8 cellular contexts compared by ENCODE assay signal in genomic region chr19:15452111-15453047, GRCh38. TPM values are rescaled to one million over a fixed set of nuclear protein-coding genes. Genes with fewer than 3 reads are reported as not detected.
DNase-seq lines count a peak whose midpoint lies in the region; ATAC-seq lines count a peak whose summit lies in the region.
"Had no signal": no experiment of that assay in that cellular context is flagged by ENCODE, and none has a peak within 500 bp of the region (broad histone marks: within the 10 kb centered on the region; RNA-seq: fewer than 3 reads in every experiment).

No MANE protein-coding gene starts in this region.

- H3K4me3 ChIP-seq in right cardiac atrium (ENCODE audit: low read length): peak overlapping the region; percentile 26

- WGBS in right cardiac atrium: 11% methylated on average over 37 of the region's 37 CpGs

- H3K4me1 ChIP-seq in right cardiac atrium (ENCODE audit: control insufficient read depth, insufficient read depth, low read length): peaks cover 4% of the 10 kb centered on the region

- H3K27me3 ChIP-seq in right cardiac atrium (ENCODE audit: control insufficient read depth, insufficient read depth): no peaks in the 10 kb centered on the region

- peak; percentile 78 to 86 for ATAC-seq in right cardiac atrium

- no peaks in the 10 kb centered on the region for H3K9me3 ChIP-seq in right cardiac atrium (ENCODE audit: control insufficient read depth, low read length)

- DNase-seq in DMS153 treated with DMSO at 0.1 percent for 48 hours (lab: John Stamatoyannopoulos, UW; ENCODE audit: unreplicated experiment): peak; percentile 39
- peak; percentile 99 for DNase-seq in HuH-7.5 (ENCODE audit: low spot score)
- DNase-seq in amygdala (lab: John Stamatoyannopoulos, UW): peak in 29 of 56 donors; percentile 7 to 89 (median 31)
- peak; percentile 96 to 98 (median 97) for DNase-seq in right cardiac atrium
- peak; percentile 73 for DNase-seq in pulmonary artery endothelial cell (ENCODE audit: low read depth, low spot score)
- no peak for DNase-seq in amniotic stem cell (lab: John Stamatoyannopoulos, UW)
- DNase-seq in activated CD4-positive, CD25-positive, alpha-beta regulatory T cell (lab: John Stamatoyannopoulos, UW): no peak

- intact Hi-C loops in right cardiac atrium (cut with DNase I): loop anchor here in 1 of 4 donors (10.0 kb wide), 1 partner anchor 102 kb away; no protein-coding TSS in a partner anchor

- peak overlapping the region; percentile 54 for H3K27ac ChIP-seq in right cardiac atrium (ENCODE audit: low read length)

RNA-seq across cellular contexts. Expression of gene WIZ, which starts 2.6 kb away (rescaled TPM):
- total RNA-seq in right cardiac atrium (10 to 100 TPM; 28.9 to 36.5 (median 33.3) TPM), pulmonary artery endothelial cell (6.0 and 8.5 TPM in 2 replicates)
- 28.0 TPM for polyA plus RNA-seq in right cardiac atrium

RNA-seq across cellular contexts. Expression of gene RASAL3, which starts 12.0 kb away (rescaled TPM):
- total RNA-seq in right cardiac atrium (1 to 10 TPM in 2 of 4 donors, under 1 TPM in 2; 0.68 to 2.5 (median 1.3) TPM), pulmonary artery endothelial cell (0.60 and 0.79 TPM in 2 replicates)
- 0.66 TPM for polyA plus RNA-seq in right cardiac atrium

RNA-seq across cellular contexts. Expression of gene PGLYRP2, which starts 26.9 kb away (rescaled TPM):
- total RNA-seq in right cardiac atrium (not detected), pulmonary artery endothelial cell (0.04 TPM in 1 of 2 replicates, not detected in the other)
- polyA plus RNA-seq in right cardiac atrium: not detected
- total RNA-seq: T-helper 2 cell treated with Interferon-gamma antibody and Interleukin-4, amounts not matched to agents 100 ng/mL and 5 ng/mL, for 36 hours had no signal

RNA-seq across cellular contexts. Expression of gene AKAP8L, which starts 33.6 kb away (rescaled TPM):
- 100 to 1,000 TPM in 1 of 4 donors, 10 to 100 TPM in 3; 64.4 to 106 (median 86.1) TPM for total RNA-seq in right cardiac atrium
- polyA plus RNA-seq in right cardiac atrium: 66.5 TPM
- 53.5 and 62.0 TPM in 2 replicates for total RNA-seq in pulmonary artery endothelial cell

RNA-seq across cellular contexts. Expression of gene CYP4F22, which starts 55.9 kb away (rescaled TPM):
- not detected for total RNA-seq in right cardiac atrium
- not detected for polyA plus RNA-seq in right cardiac atrium
- total RNA-seq in pulmonary artery endothelial cell: not detected in 2 replicates

Comparison
In these comparisons a context has a peak if more than half of its experiments do, and no peak if none do; other contexts are left out.
1. DNase-seq: peak in DMS153 treated with DMSO at 0.1 percent for 48 hours (single experiment), HuH-7.5 (single experiment), amygdala (29 of 56), right cardiac atrium (3 of 3) and pulmonary artery endothelial cell (single experiment); none in amniotic stem cell (single experiment) and activated CD4-positive, CD25-positive, alpha-beta regulatory T cell (0 of 4).